ENCODE assay signal across 1 cellular context in the genomic region with DNA sequence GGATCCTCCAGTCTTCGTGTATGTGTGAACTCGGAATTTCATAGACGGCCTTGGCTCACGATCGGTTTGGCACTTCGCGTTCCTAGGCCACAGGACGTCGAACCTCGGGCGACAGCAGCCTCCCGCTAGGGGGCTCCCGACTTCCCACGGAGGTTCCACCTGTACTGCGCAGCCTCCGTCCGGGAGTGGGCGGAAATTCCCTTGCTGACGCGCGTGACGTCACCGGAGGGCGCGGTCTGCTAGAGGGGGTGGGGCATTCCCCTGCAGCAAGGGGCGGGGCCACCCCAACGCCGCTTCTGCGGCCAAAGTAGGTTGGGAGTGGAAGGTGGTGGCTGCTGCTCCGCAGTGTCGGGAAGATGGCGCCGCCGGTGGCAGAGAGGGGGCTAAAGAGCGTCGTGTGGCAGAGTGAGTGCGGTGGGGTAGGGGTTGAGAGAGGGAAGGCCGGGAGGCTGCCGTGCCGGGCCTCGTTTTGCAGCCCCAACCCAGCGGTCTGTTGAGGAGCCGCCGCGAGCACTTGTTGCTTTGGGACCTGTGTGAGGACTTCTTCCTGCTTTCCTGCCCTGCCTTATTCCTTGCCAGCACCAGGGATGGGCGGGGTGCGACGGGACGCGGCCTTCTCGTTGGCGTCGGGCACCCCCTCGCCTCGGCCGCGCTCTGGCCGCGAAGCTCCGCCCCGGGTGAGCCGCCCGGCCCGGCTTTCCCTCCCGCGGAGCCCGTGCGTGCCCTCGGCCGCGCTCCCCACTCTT.
A peak's percentile ranks its signal among the peaks of the same experiment; 100 is the strongest.
TF ChIP-seq lines count a peak whose summit lies in the region.

A gene with protein sequence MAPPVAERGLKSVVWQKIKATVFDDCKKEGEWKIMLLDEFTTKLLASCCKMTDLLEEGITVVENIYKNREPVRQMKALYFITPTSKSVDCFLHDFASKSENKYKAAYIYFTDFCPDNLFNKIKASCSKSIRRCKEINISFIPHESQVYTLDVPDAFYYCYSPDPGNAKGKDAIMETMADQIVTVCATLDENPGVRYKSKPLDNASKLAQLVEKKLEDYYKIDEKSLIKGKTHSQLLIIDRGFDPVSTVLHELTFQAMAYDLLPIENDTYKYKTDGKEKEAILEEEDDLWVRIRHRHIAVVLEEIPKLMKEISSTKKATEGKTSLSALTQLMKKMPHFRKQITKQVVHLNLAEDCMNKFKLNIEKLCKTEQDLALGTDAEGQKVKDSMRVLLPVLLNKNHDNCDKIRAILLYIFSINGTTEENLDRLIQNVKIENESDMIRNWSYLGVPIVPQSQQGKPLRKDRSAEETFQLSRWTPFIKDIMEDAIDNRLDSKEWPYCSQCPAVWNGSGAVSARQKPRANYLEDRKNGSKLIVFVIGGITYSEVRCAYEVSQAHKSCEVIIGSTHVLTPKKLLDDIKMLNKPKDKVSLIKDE (plus strand): TSS at position 293 of the 746 bp plus-strand sequence. CDS start 64 bp downstream, at position 357.

TF ChIP-seq in HEK293, 187 proteins besides CTCF, POLR2A, EP300 and RAD21 (continued from another document and continues in another):
- TF ChIP-seq, protein P1, sequence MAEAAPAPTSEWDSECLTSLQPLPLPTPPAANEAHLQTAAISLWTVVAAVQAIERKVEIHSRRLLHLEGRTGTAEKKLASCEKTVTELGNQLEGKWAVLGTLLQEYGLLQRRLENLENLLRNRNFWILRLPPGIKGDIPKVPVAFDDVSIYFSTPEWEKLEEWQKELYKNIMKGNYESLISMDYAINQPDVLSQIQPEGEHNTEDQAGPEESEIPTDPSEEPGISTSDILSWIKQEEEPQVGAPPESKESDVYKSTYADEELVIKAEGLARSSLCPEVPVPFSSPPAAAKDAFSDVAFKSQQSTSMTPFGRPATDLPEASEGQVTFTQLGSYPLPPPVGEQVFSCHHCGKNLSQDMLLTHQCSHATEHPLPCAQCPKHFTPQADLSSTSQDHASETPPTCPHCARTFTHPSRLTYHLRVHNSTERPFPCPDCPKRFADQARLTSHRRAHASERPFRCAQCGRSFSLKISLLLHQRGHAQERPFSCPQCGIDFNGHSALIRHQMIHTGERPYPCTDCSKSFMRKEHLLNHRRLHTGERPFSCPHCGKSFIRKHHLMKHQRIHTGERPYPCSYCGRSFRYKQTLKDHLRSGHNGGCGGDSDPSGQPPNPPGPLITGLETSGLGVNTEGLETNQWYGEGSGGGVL (tag by site-specific recombination; IDR thresholded peaks at IDR 0.05) = peak; percentile 66
- TF ChIP-seq, protein P2, sequence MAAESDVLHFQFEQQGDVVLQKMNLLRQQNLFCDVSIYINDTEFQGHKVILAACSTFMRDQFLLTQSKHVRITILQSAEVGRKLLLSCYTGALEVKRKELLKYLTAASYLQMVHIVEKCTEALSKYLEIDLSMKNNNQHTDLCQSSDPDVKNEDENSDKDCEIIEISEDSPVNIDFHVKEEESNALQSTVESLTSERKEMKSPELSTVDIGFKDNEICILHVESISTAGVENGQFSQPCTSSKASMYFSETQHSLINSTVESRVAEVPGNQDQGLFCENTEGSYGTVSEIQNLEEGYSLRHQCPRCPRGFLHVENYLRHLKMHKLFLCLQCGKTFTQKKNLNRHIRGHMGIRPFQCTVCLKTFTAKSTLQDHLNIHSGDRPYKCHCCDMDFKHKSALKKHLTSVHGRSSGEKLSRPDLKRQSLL (tag by site-specific recombination; IDR thresholded peaks at IDR 0.05) = no peak
- TF ChIP-seq, protein P3, sequence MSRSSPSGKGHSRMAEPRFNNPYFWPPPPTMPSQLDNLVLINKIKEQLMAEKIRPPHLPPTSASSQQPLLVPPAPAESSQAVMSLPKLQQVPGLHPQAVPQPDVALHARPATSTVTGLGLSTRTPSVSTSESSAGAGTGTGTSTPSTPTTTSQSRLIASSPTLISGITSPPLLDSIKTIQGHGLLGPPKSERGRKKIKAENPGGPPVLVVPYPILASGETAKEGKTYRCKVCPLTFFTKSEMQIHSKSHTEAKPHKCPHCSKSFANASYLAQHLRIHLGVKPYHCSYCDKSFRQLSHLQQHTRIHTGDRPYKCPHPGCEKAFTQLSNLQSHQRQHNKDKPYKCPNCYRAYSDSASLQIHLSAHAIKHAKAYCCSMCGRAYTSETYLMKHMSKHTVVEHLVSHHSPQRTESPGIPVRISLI (tag by site-specific recombination; IDR thresholded peaks at IDR 0.05) = no peak
- no peak for TF ChIP-seq ZNF416 (tag by site-specific recombination; IDR thresholded peaks at IDR 0.05)
- TF ChIP-seq ZNF140 (tag by site-specific recombination; IDR thresholded peaks at IDR 0.05) = no peak
- TF ChIP-seq, protein P4, sequence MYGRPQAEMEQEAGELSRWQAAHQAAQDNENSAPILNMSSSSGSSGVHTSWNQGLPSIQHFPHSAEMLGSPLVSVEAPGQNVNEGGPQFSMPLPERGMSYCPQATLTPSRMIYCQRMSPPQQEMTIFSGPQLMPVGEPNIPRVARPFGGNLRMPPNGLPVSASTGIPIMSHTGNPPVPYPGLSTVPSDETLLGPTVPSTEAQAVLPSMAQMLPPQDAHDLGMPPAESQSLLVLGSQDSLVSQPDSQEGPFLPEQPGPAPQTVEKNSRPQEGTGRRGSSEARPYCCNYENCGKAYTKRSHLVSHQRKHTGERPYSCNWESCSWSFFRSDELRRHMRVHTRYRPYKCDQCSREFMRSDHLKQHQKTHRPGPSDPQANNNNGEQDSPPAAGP (tag by site-specific recombination; IDR thresholded peaks at IDR 0.05) = peak; percentile 89
- TF ChIP-seq REPIN1 (tag by site-specific recombination; IDR thresholded peaks at IDR 0.05; ENCODE audit: low read depth) = peak; percentile 97
- TF ChIP-seq ZFHX2 (tag by site-specific recombination; conservative IDR thresholded peaks at IDR 0.05) = peak; percentile 83
- TF ChIP-seq ZNF391 (tag by site-specific recombination; IDR thresholded peaks at IDR 0.05; ENCODE audit: borderline replicate concordance, low read depth) = peak; percentile 94; the same call in 1 of the 2 replicates
- no peak for TF ChIP-seq ZNF138 (tag by site-specific recombination; IDR thresholded peaks at IDR 0.05; ENCODE audit: borderline replicate concordance)
- TF ChIP-seq ZNF10 (tag by site-specific recombination; IDR thresholded peaks at IDR 0.05) = no peak
- TF ChIP-seq EGR2 (tag by site-specific recombination; IDR thresholded peaks at IDR 0.05; ENCODE audit: low read depth) = peak; percentile 69
- no peak for TF ChIP-seq ZNF514 (tag by site-specific recombination; IDR thresholded peaks at IDR 0.05)
- no peak for TF ChIP-seq TRIM28 (IDR thresholded peaks at IDR 0.05; ENCODE audit: borderline replicate concordance, low read length)
- TF ChIP-seq, protein P5, sequence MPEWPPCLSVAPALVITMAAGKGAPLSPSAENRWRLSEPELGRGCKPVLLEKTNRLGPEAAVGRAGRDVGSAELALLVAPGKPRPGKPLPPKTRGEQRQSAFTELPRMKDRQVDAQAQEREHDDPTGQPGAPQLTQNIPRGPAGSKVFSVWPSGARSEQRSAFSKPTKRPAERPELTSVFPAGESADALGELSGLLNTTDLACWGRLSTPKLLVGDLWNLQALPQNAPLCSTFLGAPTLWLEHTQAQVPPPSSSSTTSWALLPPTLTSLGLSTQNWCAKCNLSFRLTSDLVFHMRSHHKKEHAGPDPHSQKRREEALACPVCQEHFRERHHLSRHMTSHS (tag by site-specific recombination; IDR thresholded peaks at IDR 0.05) = no peak
- TF ChIP-seq ZNF830 (tag by site-specific recombination; IDR thresholded peaks at IDR 0.05; ENCODE audit: low read depth) = no peak
- no peak for TF ChIP-seq ZNF549 (tag by site-specific recombination; IDR thresholded peaks at IDR 0.05)
- TF ChIP-seq SCRT2 (tag by site-specific recombination; IDR thresholded peaks at IDR 0.05) = peak; percentile 100
- no peak for TF ChIP-seq ZNF404 (tag by site-specific recombination; IDR thresholded peaks at IDR 0.05)
- peak; percentile 80 for TF ChIP-seq ZNF2 (tag by site-specific recombination; IDR thresholded peaks at IDR 0.05)
- no peak for TF ChIP-seq HOXD13 (CRISPR knock-in tag; IDR thresholded peaks at IDR 0.05; ENCODE audit: borderline replicate concordance)
- TF ChIP-seq, protein P6, sequence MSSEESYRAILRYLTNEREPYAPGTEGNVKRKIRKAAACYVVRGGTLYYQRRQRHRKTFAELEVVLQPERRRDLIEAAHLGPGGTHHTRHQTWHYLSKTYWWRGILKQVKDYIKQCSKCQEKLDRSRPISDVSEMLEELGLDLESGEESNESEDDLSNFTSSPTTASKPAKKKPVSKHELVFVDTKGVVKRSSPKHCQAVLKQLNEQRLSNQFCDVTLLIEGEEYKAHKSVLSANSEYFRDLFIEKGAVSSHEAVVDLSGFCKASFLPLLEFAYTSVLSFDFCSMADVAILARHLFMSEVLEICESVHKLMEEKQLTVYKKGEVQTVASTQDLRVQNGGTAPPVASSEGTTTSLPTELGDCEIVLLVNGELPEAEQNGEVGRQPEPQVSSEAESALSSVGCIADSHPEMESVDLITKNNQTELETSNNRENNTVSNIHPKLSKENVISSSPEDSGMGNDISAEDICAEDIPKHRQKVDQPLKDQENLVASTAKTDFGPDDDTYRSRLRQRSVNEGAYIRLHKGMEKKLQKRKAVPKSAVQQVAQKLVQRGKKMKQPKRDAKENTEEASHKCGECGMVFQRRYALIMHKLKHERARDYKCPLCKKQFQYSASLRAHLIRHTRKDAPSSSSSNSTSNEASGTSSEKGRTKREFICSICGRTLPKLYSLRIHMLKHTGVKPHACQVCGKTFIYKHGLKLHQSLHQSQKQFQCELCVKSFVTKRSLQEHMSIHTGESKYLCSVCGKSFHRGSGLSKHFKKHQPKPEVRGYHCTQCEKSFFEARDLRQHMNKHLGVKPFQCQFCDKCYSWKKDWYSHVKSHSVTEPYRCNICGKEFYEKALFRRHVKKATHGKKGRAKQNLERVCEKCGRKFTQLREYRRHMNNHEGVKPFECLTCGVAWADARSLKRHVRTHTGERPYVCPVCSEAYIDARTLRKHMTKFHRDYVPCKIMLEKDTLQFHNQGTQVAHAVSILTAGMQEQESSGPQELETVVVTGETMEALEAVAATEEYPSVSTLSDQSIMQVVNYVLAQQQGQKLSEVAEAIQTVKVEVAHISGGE (tag by site-specific recombination; conservative IDR thresholded peaks at IDR 0.05; ENCODE audit: low read depth) = peak; percentile 34
- TF ChIP-seq GLIS1 (tag by site-specific recombination; IDR thresholded peaks at IDR 0.05) = peak; percentile 44
- TF ChIP-seq HOXC10 (CRISPR knock-in tag; IDR thresholded peaks at IDR 0.05) = no peak
- no peak for TF ChIP-seq ZNF664 (tag by site-specific recombination; IDR thresholded peaks at IDR 0.05)
- TF ChIP-seq, protein P7, sequence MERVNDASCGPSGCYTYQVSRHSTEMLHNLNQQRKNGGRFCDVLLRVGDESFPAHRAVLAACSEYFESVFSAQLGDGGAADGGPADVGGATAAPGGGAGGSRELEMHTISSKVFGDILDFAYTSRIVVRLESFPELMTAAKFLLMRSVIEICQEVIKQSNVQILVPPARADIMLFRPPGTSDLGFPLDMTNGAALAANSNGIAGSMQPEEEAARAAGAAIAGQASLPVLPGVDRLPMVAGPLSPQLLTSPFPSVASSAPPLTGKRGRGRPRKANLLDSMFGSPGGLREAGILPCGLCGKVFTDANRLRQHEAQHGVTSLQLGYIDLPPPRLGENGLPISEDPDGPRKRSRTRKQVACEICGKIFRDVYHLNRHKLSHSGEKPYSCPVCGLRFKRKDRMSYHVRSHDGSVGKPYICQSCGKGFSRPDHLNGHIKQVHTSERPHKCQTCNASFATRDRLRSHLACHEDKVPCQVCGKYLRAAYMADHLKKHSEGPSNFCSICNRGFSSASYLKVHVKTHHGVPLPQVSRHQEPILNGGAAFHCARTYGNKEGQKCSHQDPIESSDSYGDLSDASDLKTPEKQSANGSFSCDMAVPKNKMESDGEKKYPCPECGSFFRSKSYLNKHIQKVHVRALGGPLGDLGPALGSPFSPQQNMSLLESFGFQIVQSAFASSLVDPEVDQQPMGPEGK (tag by site-specific recombination; IDR thresholded peaks at IDR 0.05) = peak; percentile 92
- TF ChIP-seq, protein P8, sequence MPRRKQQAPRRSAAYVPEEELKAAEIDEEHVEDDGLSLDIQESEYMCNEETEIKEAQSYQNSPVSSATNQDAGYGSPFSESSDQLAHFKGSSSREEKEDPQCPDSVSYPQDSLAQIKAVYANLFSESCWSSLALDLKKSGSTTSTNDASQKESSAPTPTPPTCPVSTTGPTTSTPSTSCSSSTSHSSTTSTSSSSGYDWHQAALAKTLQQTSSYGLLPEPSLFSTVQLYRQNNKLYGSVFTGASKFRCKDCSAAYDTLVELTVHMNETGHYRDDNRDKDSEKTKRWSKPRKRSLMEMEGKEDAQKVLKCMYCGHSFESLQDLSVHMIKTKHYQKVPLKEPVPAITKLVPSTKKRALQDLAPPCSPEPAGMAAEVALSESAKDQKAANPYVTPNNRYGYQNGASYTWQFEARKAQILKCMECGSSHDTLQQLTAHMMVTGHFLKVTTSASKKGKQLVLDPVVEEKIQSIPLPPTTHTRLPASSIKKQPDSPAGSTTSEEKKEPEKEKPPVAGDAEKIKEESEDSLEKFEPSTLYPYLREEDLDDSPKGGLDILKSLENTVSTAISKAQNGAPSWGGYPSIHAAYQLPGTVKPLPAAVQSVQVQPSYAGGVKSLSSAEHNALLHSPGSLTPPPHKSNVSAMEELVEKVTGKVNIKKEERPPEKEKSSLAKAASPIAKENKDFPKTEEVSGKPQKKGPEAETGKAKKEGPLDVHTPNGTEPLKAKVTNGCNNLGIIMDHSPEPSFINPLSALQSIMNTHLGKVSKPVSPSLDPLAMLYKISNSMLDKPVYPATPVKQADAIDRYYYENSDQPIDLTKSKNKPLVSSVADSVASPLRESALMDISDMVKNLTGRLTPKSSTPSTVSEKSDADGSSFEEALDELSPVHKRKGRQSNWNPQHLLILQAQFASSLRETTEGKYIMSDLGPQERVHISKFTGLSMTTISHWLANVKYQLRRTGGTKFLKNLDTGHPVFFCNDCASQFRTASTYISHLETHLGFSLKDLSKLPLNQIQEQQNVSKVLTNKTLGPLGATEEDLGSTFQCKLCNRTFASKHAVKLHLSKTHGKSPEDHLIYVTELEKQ (tag by site-specific recombination; IDR thresholded peaks at IDR 0.05; ENCODE audit: borderline replicate concordance) = no peak
- TF ChIP-seq ZNF37A (tag by site-specific recombination; IDR thresholded peaks at IDR 0.05) = no peak
- TF ChIP-seq, protein P9, sequence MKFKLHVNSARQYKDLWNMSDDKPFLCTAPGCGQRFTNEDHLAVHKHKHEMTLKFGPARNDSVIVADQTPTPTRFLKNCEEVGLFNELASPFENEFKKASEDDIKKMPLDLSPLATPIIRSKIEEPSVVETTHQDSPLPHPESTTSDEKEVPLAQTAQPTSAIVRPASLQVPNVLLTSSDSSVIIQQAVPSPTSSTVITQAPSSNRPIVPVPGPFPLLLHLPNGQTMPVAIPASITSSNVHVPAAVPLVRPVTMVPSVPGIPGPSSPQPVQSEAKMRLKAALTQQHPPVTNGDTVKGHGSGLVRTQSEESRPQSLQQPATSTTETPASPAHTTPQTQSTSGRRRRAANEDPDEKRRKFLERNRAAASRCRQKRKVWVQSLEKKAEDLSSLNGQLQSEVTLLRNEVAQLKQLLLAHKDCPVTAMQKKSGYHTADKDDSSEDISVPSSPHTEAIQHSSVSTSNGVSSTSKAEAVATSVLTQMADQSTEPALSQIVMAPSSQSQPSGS (tag by site-specific recombination; IDR thresholded peaks at IDR 0.05; ENCODE audit: low read depth) = peak; percentile 99
- TF ChIP-seq OVOL3 (tag by site-specific recombination; IDR thresholded peaks at IDR 0.05) = peak; percentile 76; the same call in 1 of the 2 replicates
- no peak for TF ChIP-seq ZNF596 (tag by site-specific recombination; IDR thresholded peaks at IDR 0.05)
- TF ChIP-seq ZNF423 (tag by site-specific recombination; IDR thresholded peaks at IDR 0.05) = no peak
- TF ChIP-seq PRDM1 (tag by site-specific recombination; IDR thresholded peaks at IDR 0.05) = no peak
- TF ChIP-seq ZSCAN23 (tag by site-specific recombination; IDR thresholded peaks at IDR 0.05) = peak; percentile 84
- TF ChIP-seq ZNF677 (tag by site-specific recombination; IDR thresholded peaks at IDR 0.05) = no peak
- TF ChIP-seq ZNF175 (tag by site-specific recombination; IDR thresholded peaks at IDR 0.05) = no peak
- no peak for TF ChIP-seq ZNF654 (tag by site-specific recombination; IDR thresholded peaks at IDR 0.05; ENCODE audit: low read depth)
- TF ChIP-seq ZNF473 (tag by site-specific recombination; IDR thresholded peaks at IDR 0.05) = no peak
- TF ChIP-seq ZNF350 (tag by site-specific recombination; IDR thresholded peaks at IDR 0.05) = no peak
